In genomic region chr3:44624696-44625528, GRCh38 we compare ENCODE assay signal across 8 cellular contexts. TPM values are rescaled to one million over a fixed set of nuclear protein-coding genes. Genes with fewer than 3 reads are reported as not detected.
DNase-seq lines count a peak whose midpoint lies in the region; ATAC-seq lines count a peak whose summit lies in the region.

Gene ZNF197 (plus strand): TSS chr3:44625036. CDS start chr3:44629155, 4,119 bp downstream.

- CTCF ChIA-PET in activated CD8-positive, alpha-beta memory T cell treated with anti-CD3 and anti-CD28 coated beads, Interleukin-2, amount 10 ng/mL, durations not matched to agents 7 days and 5 days (lab: Charles Lee), result interaction anchor here (0.6 to 1.6 kb wide), 6 partner anchors 10 to 104 kb away, joined by 3 to 7 read pairs (median 3); partner anchors contain the start of gene ZNF501

- H3K4me3 Mint-ChIP-seq in activated CD8-positive, alpha-beta memory T cell treated with anti-CD3 and anti-CD28 coated beads, Interleukin-2, amount 10 ng/mL, durations not matched to agents 7 days and 5 days, result peak within 1 kb of the TSS; percentile 87

- H3K9me3 Mint-ChIP-seq in activated CD8-positive, alpha-beta memory T cell treated with anti-CD3 and anti-CD28 coated beads, Interleukin-2, amount 10 ng/mL, durations not matched to agents 7 days and 5 days (ENCODE audit: low read depth), result peaks cover 6% of the 10 kb centered on the region

- peak; percentile 81 for DNase-seq in CMK (ENCODE audit: low read depth)
- peak; percentile 52 to 65 for DNase-seq in NOMO-1 (lab: John Stamatoyannopoulos, UW; ENCODE audit: unreplicated experiment in 2 of 2)
- peak; percentile 80 for DNase-seq in activated CD8-positive, alpha-beta memory T cell treated with anti-CD3 and anti-CD28 coated beads, Interleukin-2, amount 10 ng/mL, durations not matched to agents 7 days and 5 days
- DNase-seq in epidermal melanocyte (ENCODE audit: insufficient read length, low spot score), result peak; percentile 84
- DNase-seq in midbrain (lab: John Stamatoyannopoulos, UW), result peak; percentile 92
- peak; percentile 23 to 38 for DNase-seq in stimulated activated CD8-positive, alpha-beta memory T cell treated with anti-CD3 and anti-CD28 coated beads, Interleukin-2, amount 100 ng/mL, for 1 hour (ENCODE audit: low read depth in 2 of 2)

- peak; percentile 92 for ATAC-seq in GM19438 (IDR thresholded peaks at IDR 0.05; ENCODE audit: low read depth, unreplicated experiment)
- peak; percentile 91 for ATAC-seq in HG03571 (IDR thresholded peaks at IDR 0.05; ENCODE audit: unreplicated experiment)
- peak; percentile 93 for ATAC-seq in activated CD8-positive, alpha-beta memory T cell treated with anti-CD3 and anti-CD28 coated beads, Interleukin-2, amount 10 ng/mL, durations not matched to agents 7 days and 5 days

- peak within 1 kb of the TSS; percentile 82 for H3K27ac Mint-ChIP-seq in activated CD8-positive, alpha-beta memory T cell treated with anti-CD3 and anti-CD28 coated beads, Interleukin-2, amount 10 ng/mL, durations not matched to agents 7 days and 5 days

- no peaks in the 10 kb centered on the region for H3K27me3 Mint-ChIP-seq in activated CD8-positive, alpha-beta memory T cell treated with anti-CD3 and anti-CD28 coated beads, Interleukin-2, amount 10 ng/mL, durations not matched to agents 7 days and 5 days

- H3K4me1 Mint-ChIP-seq in activated CD8-positive, alpha-beta memory T cell treated with anti-CD3 and anti-CD28 coated beads, Interleukin-2, amount 10 ng/mL, durations not matched to agents 7 days and 5 days, result peaks cover 26% of the 10 kb centered on the region

- peaks cover 35% of the 10 kb centered on the region for H3K36me3 Mint-ChIP-seq in activated CD8-positive, alpha-beta memory T cell treated with anti-CD3 and anti-CD28 coated beads, Interleukin-2, amount 10 ng/mL, durations not matched to agents 7 days and 5 days

RNA-seq across cellular contexts. Expression of gene ZNF197, which starts in this region (rescaled TPM):
- 10 to 100 TPM; 12.7 to 13.8 TPM for total RNA-seq in activated CD8-positive, alpha-beta memory T cell treated with anti-CD3 and anti-CD28 coated beads, Interleukin-2, amount 10 ng/mL, durations not matched to agents 7 days and 5 days

Comparison
In these comparisons a context has a peak if more than half of its experiments do, and no peak if none do; other contexts are left out.
1. Peak in every context shown above with its lines: DNase-seq and ATAC-seq.
2. DNase-seq: peak in every context shown above with its lines; median percentile 92 in midbrain; 84 in epidermal melanocyte; 81 in CMK; 80 in activated CD8-positive, alpha-beta memory T cell treated with anti-CD3 and anti-CD28 coated beads, Interleukin-2, amount 10 ng/mL, durations not matched to agents 7 days and 5 days; 58 in NOMO-1; 30 in stimulated activated CD8-positive, alpha-beta memory T cell treated with anti-CD3 and anti-CD28 coated beads, Interleukin-2, amount 100 ng/mL, for 1 hour.